In genomic region chr14:62101189-62101588, GRCh38 we compare ENCODE assay signal across 21 cellular contexts.
A peak's percentile ranks its signal among the peaks of the same experiment; 100 is the strongest.
DNase-seq lines count a peak whose midpoint lies in the region; ATAC-seq, FAIRE-seq and TF ChIP-seq lines count a peak whose summit lies in the region.
"Had no signal": no experiment of that assay in that cellular context is flagged by ENCODE, and none has a peak within 500 bp of the region (broad histone marks: within the 10 kb centered on the region; RNA-seq: fewer than 3 reads in every experiment).

No MANE protein-coding gene starts in this region.

- no peaks in the 10 kb centered on the region for H3K9me3 ChIP-seq in GM12878 (replicated peaks; ENCODE audit: control insufficient read depth, insufficient read depth, low read length)
- H3K9me3 ChIP-seq: Caco-2 had no signal

- H3K9ac ChIP-seq in GM12878 (ENCODE audit: control insufficient read depth, insufficient read depth, low read length), result no peak overlapping the region
- H3K9ac ChIP-seq: BLaER1 treated with 17β-estradiol and CSF1 and Interleukin-3, amounts not matched to agents 10 nM and 100 nM had no signal

- in situ Hi-C loops in GM12878 (cut with MboI), result no loop called here

- no peaks in the 10 kb centered on the region for H4K20me1 ChIP-seq in GM12878 (ENCODE audit: control insufficient read depth, insufficient read depth)
- H4K20me1 ChIP-seq: BLaER1 treated with 17β-estradiol and CSF1 and Interleukin-3, amounts not matched to agents 10 nM and 100 nM had no signal

- H3K4me2 ChIP-seq in GM12878 (ENCODE audit: control insufficient read depth, insufficient read depth), result no peak overlapping the region
- H3K4me2 ChIP-seq: BLaER1 treated with 17β-estradiol and CSF1 and Interleukin-3, amounts not matched to agents 10 nM and 100 nM had no signal

- intact Hi-C loops in GM12878 (cut with micrococcal nuclease; ENCODE audit: unreplicated experiment), result no loop called here

- SMC1A ChIA-PET in GM12878 (lab: Charles Lee; ENCODE audit: uncharacterized antibody, unreplicated experiment), result no interaction called here

- no TSS peak for BruUV-seq in GM12878 (replicated peaks; lab: Mats Ljungman, UMichigan)

- WGBS in GM12878 (ENCODE audit: insufficient coverage, insufficient replicate concordance, low lambda C conversion rate, missing lambda C conversion rate), result 21% methylated on average over 1 of the region's 1 CpG

- DNase-seq in GM12878 (ENCODE audit: low read depth, low spot score) (no peak), DMS53 (lab: John Stamatoyannopoulos, UW) (no peak), AG08395 (ENCODE audit: low spot score) (no peak)
- DNase-seq: ACHN; AML-193; Caco-2; Calu3; CD4-positive, alpha-beta T cell; CD8-positive, alpha-beta T cell; DMS79; DND-41; EL; GDM1 had no signal

- no peak overlapping the region for H3K27ac ChIP-seq in GM12878 (ENCODE audit: control insufficient read depth, insufficient read depth)
- H3K27ac ChIP-seq: 22Rv1; BLaER1 treated with 17β-estradiol and CSF1 and Interleukin-3, amounts not matched to agents 10 nM and 100 nM; C4-2B had no signal

- POLR2A ChIA-PET in GM12878 (lab: Charles Lee), result no interaction called here

- no peak overlapping the region for H3K4me3 ChIP-seq in GM12878
- H3K4me3 ChIP-seq: BLaER1 treated with 17β-estradiol and CSF1 and Interleukin-3, amounts not matched to agents 10 nM and 100 nM had no signal

- ATAC-seq in HG02884 (IDR thresholded peaks at IDR 0.05; ENCODE audit: unreplicated experiment) (peak; percentile 59), GM12878 (no peak), GM18520 (IDR thresholded peaks at IDR 0.05; ENCODE audit: unreplicated experiment) (no peak)
- ATAC-seq: CD8-positive, alpha-beta T cell had no signal

- H3K79me2 ChIP-seq in GM12878 (ENCODE audit: control insufficient read depth, insufficient read depth, low read length), result no peaks in the 10 kb centered on the region

- H3K36me3 ChIP-seq in GM12878 (ENCODE audit: control insufficient read depth in 2 of 2, insufficient read depth in 2 of 2, low read length in 1 of 2), result no peaks in the 10 kb centered on the region
- H3K36me3 ChIP-seq: BLaER1 treated with 17β-estradiol and CSF1 and Interleukin-3, amounts not matched to agents 10 nM and 100 nM had no signal

- no peak for TF ChIP-seq EP300 in GM12878 (IDR thresholded peaks at IDR 0.05; ENCODE audit: borderline replicate concordance in 1 of 2, control insufficient read depth in 1 of 2, low read depth in 2 of 2, low read length in 2 of 2)

- no peaks in the 10 kb centered on the region for H3K4me1 ChIP-seq in GM12878 (ENCODE audit: control insufficient read depth, insufficient read depth, low read length)
- H3K4me1 ChIP-seq: Caco-2 had no signal

- CTCF ChIA-PET in GM12878 (lab: Yijun Ruan, JAX), result interaction anchor here (0.7 kb wide), 1 partner anchor 25 kb away, joined by 5 read pairs; no protein-coding TSS in a partner anchor

- no peak for TF ChIP-seq RAD21 in GM12878 (IDR thresholded peaks at IDR 0.05; ENCODE audit: insufficient read depth, low read depth, low read length)

- peak; percentile 11 for FAIRE-seq in A204.1 (lab: Jason Lieb, UNC)
- FAIRE-seq in GM12878 (lab: Jason Lieb, UNC), result no peak
- FAIRE-seq: D721Med, GM12891 had no signal

- no peak for TF ChIP-seq POLR2A in GM12878 (IDR thresholded peaks at IDR 0.05; ENCODE audit: low read depth, low read length)

- H3K27me3 ChIP-seq in GM12878 (replicated peaks in 1 of 2; ENCODE audit: control insufficient read depth in 2 of 2, insufficient read depth in 2 of 2, low read length in 1 of 2), result no peaks in the 10 kb centered on the region
- H3K27me3 ChIP-seq: BLaER1 treated with 17β-estradiol and CSF1 and Interleukin-3, amounts not matched to agents 10 nM and 100 nM had no signal

- RAD21 ChIA-PET in GM12878 (lab: Charles Lee; ENCODE audit: unreplicated experiment), result interaction anchor here (1.0 kb wide), 1 partner anchor 21 kb away, joined by 3 read pairs; no protein-coding TSS in a partner anchor

- no peak overlapping the region for H2AFZ ChIP-seq in GM12878 (ENCODE audit: control insufficient read depth, low read depth, low read length)

- no peak for TF ChIP-seq CTCF in GM12878 (IDR thresholded peaks at IDR 0.05 in 2 of 3, conservative IDR thresholded peaks at IDR 0.05 in 1 of 3; ENCODE audit: control insufficient read depth in 2 of 3, extremely low read depth in 1 of 3, insufficient read depth in 1 of 3, low read depth in 3 of 3, low read length in 3 of 3)

TF ChIP-seq in GM12878, 131 proteins besides CTCF, POLR2A, EP300 and RAD21:
- TF ChIP-seq NFIC (IDR thresholded peaks at IDR 0.05; ENCODE audit: low read depth, low read length) (peak; percentile 67), SMARCA5 (IDR thresholded peaks at IDR 0.05) (no peak), JUNB (IDR thresholded peaks at IDR 0.05) (peak; percentile 86), RUNX3 (IDR thresholded peaks at IDR 0.05; ENCODE audit: low read length) (peak; percentile 54)
